In genomic region chr14:74942608-74943007, GRCh38 we compare ENCODE assay signal across 10 cellular contexts. TPM values are rescaled to one million over a fixed set of nuclear protein-coding genes. Genes with fewer than 3 reads are reported as not detected.
A peak's percentile ranks its signal among the peaks of the same experiment; 100 is the strongest.
DNase-seq lines count a peak whose midpoint lies in the region; ATAC-seq and TF ChIP-seq lines count a peak whose summit lies in the region.
"Had no signal": no experiment of that assay in that cellular context is flagged by ENCODE, and none has a peak within 500 bp of the region (broad histone marks: within the 10 kb centered on the region; RNA-seq: fewer than 3 reads in every experiment).

No MANE protein-coding gene starts in this region.

- H3K9me3 ChIP-seq in CD4-positive, CD25-positive, alpha-beta regulatory T cell (ENCODE audit: control insufficient read depth in 2 of 2, low read length in 2 of 2): no peaks in the 10 kb centered on the region
- H3K9me3 ChIP-seq: neutrophil had no signal

- H3K4me1 ChIP-seq in CD4-positive, CD25-positive, alpha-beta regulatory T cell (ENCODE audit: control insufficient read depth, insufficient read depth, low read length, poor library complexity, severe bottlenecking): peaks cover 31% of the 10 kb centered on the region

- intact Hi-C loops in activated B cell treated with CpG ODN at 0.5 μM for 24 hours (cut with micrococcal nuclease): loop anchor here (5.0 to 10.0 kb wide), 4 partner anchors 35 to 540 kb away; partner anchors contain the start of genes ISCA2 and NPC2

- DNase-seq in CD4-positive, CD25-positive, alpha-beta regulatory T cell: no peak
- DNase-seq in activated B cell treated with CpG ODN at 0.5 μM for 24 hours (no peak), GM19238 (ENCODE audit: insufficient read length, low spot score) (no peak)
- DNase-seq in natural killer cell treated with Interleukin-12 subunit alpha and Interleukin-12 subunit beta and Interleukin-15 and Interleukin-18, amount 100 ng/mL, for 72 hours (ENCODE audit: low spot score): no peak
- no peak for DNase-seq in activated CD4-positive, CD25-positive, alpha-beta regulatory T cell (lab: John Stamatoyannopoulos, UW)

- TF ChIP-seq CTCF in activated B cell treated with CpG ODN at 0.5 μM for 24 hours (IDR thresholded peaks at IDR 0.05): no peak

- H3K27ac ChIP-seq in CD4-positive, CD25-positive, alpha-beta regulatory T cell (ENCODE audit: insufficient read depth, low read length, poor library complexity, severe bottlenecking): peak overlapping the region; percentile 73
- H3K27ac ChIP-seq: neutrophil had no signal

- H3K27me3 ChIP-seq in CD4-positive, CD25-positive, alpha-beta regulatory T cell (ENCODE audit: control insufficient read depth, insufficient read depth, low read length): no peaks in the 10 kb centered on the region
- H3K27me3 ChIP-seq: neutrophil had no signal

- peaks cover 0 to 4% (median 0%) of the 10 kb centered on the region in 7 donors for H3K9me3 Mint-ChIP-seq in CD4-positive, CD25-positive, alpha-beta regulatory T cell
- H3K9me3 Mint-ChIP-seq in activated B cell treated with CpG ODN at 0.5 μM for 24 hours: no peaks in the 10 kb centered on the region
- no peaks in the 10 kb centered on the region for H3K9me3 Mint-ChIP-seq in natural killer cell treated with Interleukin-12 subunit alpha and Interleukin-12 subunit beta and Interleukin-15 and Interleukin-18, amount 100 ng/mL, for 72 hours

- no peaks in the 10 kb centered on the region for H3K36me3 ChIP-seq in CD4-positive, CD25-positive, alpha-beta regulatory T cell (ENCODE audit: control insufficient read depth, insufficient read depth, low read length)
- H3K36me3 ChIP-seq: neutrophil had no signal

- no peak overlapping the region for H3K4me3 ChIP-seq in CD4-positive, CD25-positive, alpha-beta regulatory T cell (ENCODE audit: low read depth, low read length)

- CTCF ChIA-PET in activated B cell treated with CpG ODN at 0.5 μM for 24 hours (lab: Charles Lee): interaction anchor here (0.9 to 3.1 kb wide), 4 partner anchors 18 to 146 kb away, joined by 3 to 15 read pairs (median 6); no protein-coding TSS in a partner anchor

- no peaks in the 10 kb centered on the region for H3K36me3 Mint-ChIP-seq in CD4-positive, CD25-positive, alpha-beta regulatory T cell
- no peaks in the 10 kb centered on the region for H3K36me3 Mint-ChIP-seq in activated B cell treated with CpG ODN at 0.5 μM for 24 hours (ENCODE audit: low read depth)
- H3K36me3 Mint-ChIP-seq in natural killer cell treated with Interleukin-12 subunit alpha and Interleukin-12 subunit beta and Interleukin-15 and Interleukin-18, amount 100 ng/mL, for 72 hours: no peaks in the 10 kb centered on the region

- no peak for ATAC-seq in CD4-positive, CD25-positive, alpha-beta regulatory T cell (ENCODE audit: low read depth in 2 of 2)
- ATAC-seq in GM18867 (IDR thresholded peaks at IDR 0.05; ENCODE audit: unreplicated experiment): peak; percentile 49
- ATAC-seq in activated B cell treated with CpG ODN at 0.5 μM for 24 hours (ENCODE audit: low read depth): no peak
- ATAC-seq in natural killer cell treated with Interleukin-12 subunit alpha and Interleukin-12 subunit beta and Interleukin-15 and Interleukin-18, amount 100 ng/mL, for 72 hours: no peak
- ATAC-seq in HG03175 (IDR thresholded peaks at IDR 0.05; ENCODE audit: unreplicated experiment): no peak
- no peak for ATAC-seq in HG03097 (IDR thresholded peaks at IDR 0.05; ENCODE audit: low FRiP score, unreplicated experiment)

- POLR2A ChIA-PET in activated B cell treated with CpG ODN at 0.5 μM for 24 hours (lab: Charles Lee): interaction anchor here (1.1 to 2.2 kb wide), 6 partner anchors 19 to 352 kb away, joined by 3 to 11 read pairs (median 4); partner anchors contain the start of genes RPS6KL1 and YLPM1

- H3K4me1 Mint-ChIP-seq in CD4-positive, CD25-positive, alpha-beta regulatory T cell: peaks cover 16 to 43% (median 26%) of the 10 kb centered on the region in 4 donors
- H3K4me1 Mint-ChIP-seq in activated B cell treated with CpG ODN at 0.5 μM for 24 hours: peaks cover 60% of the 10 kb centered on the region
- peaks cover 27 to 38% of the 10 kb centered on the region in 2 donors for H3K4me1 Mint-ChIP-seq in natural killer cell treated with Interleukin-12 subunit alpha and Interleukin-12 subunit beta and Interleukin-15 and Interleukin-18, amount 100 ng/mL, for 72 hours (ENCODE audit: low read depth in 2 of 2)

- peak overlapping the region in 2 of 4 donors; percentile 48 to 81 for H3K4me3 Mint-ChIP-seq in CD4-positive, CD25-positive, alpha-beta regulatory T cell
- H3K4me3 Mint-ChIP-seq in activated B cell treated with CpG ODN at 0.5 μM for 24 hours: peak overlapping the region; percentile 64
- no peak overlapping the region for H3K4me3 Mint-ChIP-seq in natural killer cell treated with Interleukin-12 subunit alpha and Interleukin-12 subunit beta and Interleukin-15 and Interleukin-18, amount 100 ng/mL, for 72 hours

- H3K27ac Mint-ChIP-seq in CD4-positive, CD25-positive, alpha-beta regulatory T cell: peak overlapping the region in 2 of 3 donors; percentile 63 to 94
- peak overlapping the region; percentile 80 for H3K27ac Mint-ChIP-seq in activated B cell treated with CpG ODN at 0.5 μM for 24 hours
- H3K27ac Mint-ChIP-seq in natural killer cell treated with Interleukin-12 subunit alpha and Interleukin-12 subunit beta and Interleukin-15 and Interleukin-18, amount 100 ng/mL, for 72 hours: peak overlapping the region; percentile 87 to 94

- H3K27me3 Mint-ChIP-seq in CD4-positive, CD25-positive, alpha-beta regulatory T cell: no peaks in the 10 kb centered on the region
- H3K27me3 Mint-ChIP-seq in activated B cell treated with CpG ODN at 0.5 μM for 24 hours: no peaks in the 10 kb centered on the region
- H3K27me3 Mint-ChIP-seq in natural killer cell treated with Interleukin-12 subunit alpha and Interleukin-12 subunit beta and Interleukin-15 and Interleukin-18, amount 100 ng/mL, for 72 hours: no peaks in the 10 kb centered on the region

RNA-seq across cellular contexts. Expression of gene PGF, which starts 12.8 kb away (rescaled TPM):
- total RNA-seq in CD4-positive, CD25-positive, alpha-beta regulatory T cell: not detected
- under 1 TPM in 1 of 4 donors, not detected in 3; 0.44 TPM for polyA plus RNA-seq in CD4-positive, CD25-positive, alpha-beta regulatory T cell
- total RNA-seq in activated B cell treated with CpG ODN at 0.5 μM for 24 hours: not detected in 2 replicates
- total RNA-seq in natural killer cell treated with Interleukin-12 subunit alpha and Interleukin-12 subunit beta and Interleukin-15 and Interleukin-18, amount 100 ng/mL, for 72 hours: not detected

RNA-seq across cellular contexts. Expression of gene RPS6KL1, which starts 19.5 kb away (rescaled TPM):
- total RNA-seq in CD4-positive, CD25-positive, alpha-beta regulatory T cell: 4.5 TPM
- polyA plus RNA-seq in CD4-positive, CD25-positive, alpha-beta regulatory T cell: 1 to 10 TPM in 2 of 4 donors, under 1 TPM in 2; 0.27 to 3.4 (median 1.4) TPM
- 5.2 and 7.0 TPM in 2 replicates for total RNA-seq in activated B cell treated with CpG ODN at 0.5 μM for 24 hours
- 10 to 100 TPM; 10.0 to 12.8 TPM for total RNA-seq in natural killer cell treated with Interleukin-12 subunit alpha and Interleukin-12 subunit beta and Interleukin-15 and Interleukin-18, amount 100 ng/mL, for 72 hours
- total RNA-seq: H4 had no signal
